Comparison of ENCODE assay signal across 22 cellular contexts in genomic region chr1:174469687-174470086, GRCh38. TPM values are rescaled to one million over a fixed set of nuclear protein-coding genes. Genes with fewer than 3 reads are reported as not detected.
DNase-seq lines count a peak whose midpoint lies in the region; ATAC-seq, FAIRE-seq and TF ChIP-seq lines count a peak whose summit lies in the region.
"Had no signal": no experiment of that assay in that cellular context is flagged by ENCODE, and none has a peak within 500 bp of the region (broad histone marks: within the 10 kb centered on the region; RNA-seq: fewer than 3 reads in every experiment).

No MANE protein-coding gene starts in this region.

- H3K14ac ChIP-seq in trophoblast cell (ENCODE audit: low read length) = no peak overlapping the region

- WGBS in heart left ventricle, 4 donors = 0 to 17% (median 11%) methylated on average over 1 of the region's 1 CpG
- WGBS in trophoblast cell (ENCODE audit: extremely low coverage, insufficient coverage, insufficient read length) = no CpG with 5 or more reads among the region's 1 CpG
- 43 to 78% (median 76%) methylated on average over 1 of the region's 1 CpG for WGBS in small intestine, 3 donors

- H3K79me1 ChIP-seq in trophoblast cell (ENCODE audit: low read length) = no peaks in the 10 kb centered on the region

- no peak overlapping the region for H4K91ac ChIP-seq in trophoblast cell (ENCODE audit: low read depth, low read length)

- H3K23ac ChIP-seq in trophoblast cell (ENCODE audit: low read length) = no peak overlapping the region

- no peak overlapping the region for H3K9ac ChIP-seq in trophoblast cell (ENCODE audit: low read length)
- H3K9ac ChIP-seq in kidney (ENCODE audit: low read length in 2 of 2) = no peak overlapping the region
- H3K9ac ChIP-seq: SK-N-SH had no signal

- no peak overlapping the region for H3K4ac ChIP-seq in trophoblast cell (ENCODE audit: low read depth, low read length)

- no peak overlapping the region for H3K4me2 ChIP-seq in trophoblast cell (ENCODE audit: low read length)
- H3K4me2 ChIP-seq: SK-N-SH had no signal

- FAIRE-seq in small intestine (lab: Jason Lieb, UNC) (no peak), kidney (lab: Jason Lieb, UNC) (no peak)
- FAIRE-seq: A204.1, RCC 7860 had no signal

- H2BK5ac ChIP-seq in trophoblast cell (ENCODE audit: low read depth, low read length, poor library complexity) = no peak overlapping the region

- no peak overlapping the region for H4K12ac ChIP-seq in trophoblast cell (ENCODE audit: low read depth, low read length)

- no peak for TF ChIP-seq POLR2A in heart left ventricle (IDR thresholded peaks at IDR 0.05)

- H3K18ac ChIP-seq in trophoblast cell (ENCODE audit: low read length) = no peak overlapping the region

- H2BK120ac ChIP-seq in trophoblast cell (ENCODE audit: insufficient read depth, low read length, poor library complexity) = no peak overlapping the region

- no peak overlapping the region for H2AFZ ChIP-seq in trophoblast cell (ENCODE audit: insufficient read depth, low read length, poor library complexity)

- peak; percentile 52 to 73 (median 70) for ATAC-seq in heart left ventricle

- intact Hi-C loops in heart left ventricle (cut with DNase I) = loop anchor here in 1 of 10 donors (1.0 kb wide), 1 partner anchor 23 kb away; no protein-coding TSS in a partner anchor
- intact Hi-C loops in left ventricle myocardium inferior (cut with micrococcal nuclease) = no loop called here
- intact Hi-C loops in kidney (cut with DNase I) = no loop called here

- TF ChIP-seq CTCF in heart left ventricle (IDR thresholded peaks at IDR 0.05) (no peak), left ventricle myocardium inferior (IDR thresholded peaks at IDR 0.05; ENCODE audit: borderline replicate concordance) (no peak), kidney (IDR thresholded peaks at IDR 0.05; ENCODE audit: borderline replicate concordance, extremely low read depth, insufficient read depth) (no peak)

- H3K9me3 ChIP-seq in heart left ventricle (no peaks in the 10 kb centered on the region), left ventricle myocardium inferior (replicated peaks) (no peaks in the 10 kb centered on the region), trophoblast cell (ENCODE audit: insufficient read depth, low read depth, low read length) (no peaks in the 10 kb centered on the region), small intestine (ENCODE audit: control insufficient read depth, low read depth) (no peaks in the 10 kb centered on the region), kidney (ENCODE audit: control insufficient read depth in 1 of 2, low read length in 2 of 2) (no peaks in the 10 kb centered on the region)
- H3K9me3 ChIP-seq: BE2C, SK-N-SH had no signal

- no peak overlapping the region for H2AK5ac ChIP-seq in trophoblast cell (ENCODE audit: low read length)

- no peaks in the 10 kb centered on the region for H3K27me3 ChIP-seq in heart left ventricle
- H3K27me3 ChIP-seq in left ventricle myocardium inferior (ENCODE audit: low read depth) = no peaks in the 10 kb centered on the region
- no peaks in the 10 kb centered on the region for H3K27me3 ChIP-seq in trophoblast cell (ENCODE audit: insufficient read depth, low read length)
- H3K27me3 ChIP-seq in small intestine (ENCODE audit: control insufficient read depth in 2 of 2, insufficient read depth in 2 of 2, low read length in 2 of 2) = no peaks in the 10 kb centered on the region
- H3K27me3 ChIP-seq: BE2C had no signal

- DNase-seq in heart left ventricle = no peak
- DNase-seq in left ventricle myocardium inferior = no peak
- peak; percentile 3 for DNase-seq in M059J (ENCODE audit: low read depth)
- peak; percentile 10 for DNase-seq in cerebellum (ENCODE audit: low spot score)
- peak; percentile 9 for DNase-seq in myocyte (ENCODE audit: low read depth)
- DNase-seq in trophoblast cell = no peak
- DNase-seq in small intestine = no peak
- no peak for DNase-seq in kidney
- DNase-seq: BE2C, DMS53, EL, H9, HFFc6, KG1, NCI-H1105, NCI-H2029 treated with DMSO at 0.1 percent for 48 hours, NCI-H524 treated with DMSO at 0.1 percent for 48 hours, OCI-M1, SHP77 treated with DMSO at 0.1 percent for 48 hours, SK-N-SH had no signal

- H3K4me1 ChIP-seq in heart left ventricle = peaks cover 0 to 17% (median 0%) of the 10 kb centered on the region in 12 donors
- peaks cover 29% of the 10 kb centered on the region for H3K4me1 ChIP-seq in left ventricle myocardium inferior
- H3K4me1 ChIP-seq in trophoblast cell (ENCODE audit: control insufficient read depth in 1 of 2, insufficient read depth in 2 of 2, low read length in 2 of 2) = no peaks in the 10 kb centered on the region
- H3K4me1 ChIP-seq in small intestine (ENCODE audit: control insufficient read depth in 2 of 2, insufficient read depth in 1 of 2, low read depth in 1 of 2, low read length in 1 of 2) = no peaks in the 10 kb centered on the region
- H3K4me1 ChIP-seq in kidney (ENCODE audit: control insufficient read depth in 1 of 2, insufficient read depth in 1 of 2, low read depth in 1 of 2, low read length in 2 of 2) = no peaks in the 10 kb centered on the region
- H3K4me1 ChIP-seq: BE2C had no signal

- H2BK12ac ChIP-seq in trophoblast cell (ENCODE audit: low read length) = no peak overlapping the region

- no peak overlapping the region for H3K4me3 ChIP-seq in heart left ventricle
- no peak overlapping the region for H3K4me3 ChIP-seq in left ventricle myocardium inferior
- no peak overlapping the region for H3K4me3 ChIP-seq in trophoblast cell (ENCODE audit: low read depth, low read length)
- no peak overlapping the region for H3K4me3 ChIP-seq in small intestine (ENCODE audit: low read depth in 1 of 2, low read length in 2 of 2)
- no peak overlapping the region for H3K4me3 ChIP-seq in kidney (ENCODE audit: low read length in 2 of 2)

- H3K36me3 ChIP-seq in heart left ventricle = no peaks in the 10 kb centered on the region
- H3K36me3 ChIP-seq in left ventricle myocardium inferior = no peaks in the 10 kb centered on the region
- H3K36me3 ChIP-seq in trophoblast cell (ENCODE audit: control insufficient read depth in 1 of 2, insufficient read depth in 2 of 2, low read length in 2 of 2) = no peaks in the 10 kb centered on the region
- H3K36me3 ChIP-seq in small intestine (ENCODE audit: control insufficient read depth in 2 of 2, insufficient read depth in 2 of 2, low read length in 2 of 2) = peaks cover 0 to 2% of the 10 kb centered on the region in 2 donors
- no peaks in the 10 kb centered on the region for H3K36me3 ChIP-seq in kidney (ENCODE audit: control insufficient read depth in 1 of 2, insufficient read depth in 2 of 2, low read length in 2 of 2)
- H3K36me3 ChIP-seq: BE2C had no signal

- no peak overlapping the region for H4K8ac ChIP-seq in trophoblast cell (ENCODE audit: low read depth, low read length)

- no peak overlapping the region for H3K27ac ChIP-seq in heart left ventricle
- H3K27ac ChIP-seq in left ventricle myocardium inferior (replicated peaks) = no peak overlapping the region
- no peak overlapping the region for H3K27ac ChIP-seq in trophoblast cell (ENCODE audit: low read depth, low read length)
- no peak overlapping the region for H3K27ac ChIP-seq in small intestine (ENCODE audit: low read depth in 1 of 2, low read length in 1 of 2)
- no peak overlapping the region for H3K27ac ChIP-seq in kidney (ENCODE audit: low read depth in 2 of 2, low read length in 2 of 2)

- no peaks in the 10 kb centered on the region for H3K79me2 ChIP-seq in trophoblast cell (ENCODE audit: control insufficient read depth, insufficient read depth, low read length, poor library complexity)

RNA-seq across cellular contexts. Expression of gene GPR52, which starts 21.9 kb away (rescaled TPM):
- total RNA-seq in heart left ventricle (1 to 10 TPM in 5 of 9 donors, under 1 TPM in 4; 0.64 to 2.8 (median 1.0) TPM), left ventricle myocardium inferior (0.91 TPM), cerebellum (7.3 TPM), myocyte (0.19 TPM in 1 of 2 replicates, not detected in the other), kidney (2.7 TPM)
- polyA plus RNA-seq in heart left ventricle (under 1 TPM; 0.07 to 0.95 TPM), small intestine (under 1 TPM in 1 of 3 donors, not detected in 2; 0.15 TPM), kidney (ENCODE audit: insufficient read depth, low read depth, low replicate concordance) (not detected)
- total RNA-seq in M059J (2014; rRNA removed; shearing (Covaris generic)) = not detected in 2 replicates
- polyA plus RNA-seq in myocyte (2012) = 0.09 TPM
- polyA plus RNA-seq in trophoblast cell (2013) = not detected in 2 replicates
- total RNA-seq: HFFc6 had no signal

Comparison
In these comparisons a context has a peak if more than half of its experiments do, and no peak if none do; other contexts are left out.
1. DNase-seq: peak in M059J (single experiment), cerebellum (single experiment) and myocyte (single experiment); none in heart left ventricle (0 of 5), left ventricle myocardium inferior (single experiment), trophoblast cell (0 of 2), small intestine (single experiment) and kidney (single experiment).